Comparison of ENCODE assay signal across 9 cellular contexts in the genomic region with DNA sequence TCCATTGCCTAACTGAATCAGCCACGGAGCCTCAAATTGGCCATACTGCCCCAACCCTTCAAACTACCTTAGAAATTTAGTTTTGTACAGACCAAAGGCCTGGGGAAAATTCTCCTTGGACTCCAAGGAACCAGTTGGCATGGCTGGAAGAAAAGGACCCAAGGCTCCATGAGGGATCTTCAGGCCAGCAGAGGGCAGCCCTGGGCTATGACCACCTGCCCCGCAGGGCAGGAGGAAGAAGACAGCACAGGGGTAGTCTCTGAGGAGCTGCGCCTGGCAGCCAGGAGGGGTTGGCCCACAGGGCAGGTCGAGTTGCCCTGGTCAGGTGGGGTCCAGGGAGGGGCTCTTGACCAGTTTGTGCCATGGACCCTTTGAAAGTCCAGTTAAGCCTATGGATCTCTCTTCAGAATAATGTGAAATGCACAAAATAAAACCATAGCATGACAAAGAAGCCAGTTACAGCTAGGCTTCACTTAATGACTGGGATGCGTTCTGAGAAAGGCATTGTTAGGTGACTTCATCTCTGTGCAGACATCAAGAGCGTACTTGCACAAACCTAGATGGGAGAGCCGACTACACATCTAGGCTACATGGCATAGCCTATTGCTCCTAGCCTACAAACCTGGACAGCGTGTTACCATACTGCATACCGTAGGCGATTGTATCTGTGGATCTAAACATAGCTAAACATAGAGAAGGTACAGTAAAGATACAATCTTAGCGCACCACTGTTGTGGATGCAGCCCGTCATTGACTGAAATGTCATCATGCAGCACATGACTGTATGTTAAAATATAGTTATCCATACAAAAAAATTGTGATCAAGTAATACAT. TPM values are rescaled to one million over a fixed set of nuclear protein-coding genes. Genes with fewer than 3 reads are reported as not detected.
DNase-seq lines count a peak whose midpoint lies in the region; ATAC-seq and TF ChIP-seq lines count a peak whose summit lies in the region.
"Had no signal": no experiment of that assay in that cellular context is flagged by ENCODE, and none has a peak within 500 bp of the region (broad histone marks: within the 10 kb centered on the region; RNA-seq: fewer than 3 reads in every experiment).

No MANE protein-coding gene starts in this region.

- intact Hi-C loops in naive thymus-derived CD4-positive, alpha-beta T cell (cut with micrococcal nuclease) = loop anchor here (1.0 to 5.0 kb wide), 5 partner anchors 28 to 321 kb away; no protein-coding TSS in a partner anchor

- H3K36me3 Mint-ChIP-seq in naive thymus-derived CD4-positive, alpha-beta T cell = no peaks in the 10 kb centered on the region

- no peaks in the 10 kb centered on the region for H3K36me3 ChIP-seq in naive thymus-derived CD4-positive, alpha-beta T cell (ENCODE audit: control insufficient read depth in 2 of 3, insufficient read depth in 3 of 3, low read length in 3 of 3)
- no peaks in the 10 kb centered on the region for H3K36me3 ChIP-seq in upper lobe of left lung

- TF ChIP-seq CTCF in NB4 (IDR thresholded peaks at IDR 0.05; ENCODE audit: low read depth, low read length) (peak; percentile 70), epithelial cell of proximal tubule (conservative IDR thresholded peaks at IDR 0.05; ENCODE audit: low read depth, low read length) (peak; percentile 89), upper lobe of left lung (IDR thresholded peaks at IDR 0.05) (peak in 5 of 6 experiments; percentile 24 to 66 (median 48))

- 76 to 78% methylated on average over 12 of the region's 12 CpGs for WGBS in upper lobe of left lung, 2 donors

- H3K27ac Mint-ChIP-seq in naive thymus-derived CD4-positive, alpha-beta T cell = peak overlapping the region in 1 of 9 donors; percentile 2

- H3K4me3 ChIP-seq in NB4 (ENCODE audit: low read depth, low read length) (no peak overlapping the region), epithelial cell of proximal tubule (ENCODE audit: low read depth, low read length) (no peak overlapping the region), upper lobe of left lung (no peak overlapping the region)
- no peak overlapping the region for H3K4me3 ChIP-seq in naive thymus-derived CD4-positive, alpha-beta T cell (ENCODE audit: low read length)

- peak; percentile 68 for ATAC-seq in naive thymus-derived CD4-positive, alpha-beta T cell
- peak; percentile 78 to 81 for ATAC-seq in upper lobe of left lung (ENCODE audit: low FRiP score in 2 of 2)

- no peaks in the 10 kb centered on the region for H3K27me3 ChIP-seq in naive thymus-derived CD4-positive, alpha-beta T cell (ENCODE audit: control insufficient read depth in 2 of 2, insufficient read depth in 2 of 2, low read length in 2 of 2)
- no peaks in the 10 kb centered on the region for H3K27me3 ChIP-seq in upper lobe of left lung

- no peaks in the 10 kb centered on the region for H3K4me1 ChIP-seq in naive thymus-derived CD4-positive, alpha-beta T cell (ENCODE audit: control insufficient read depth in 2 of 2, insufficient read depth in 2 of 2, low read length in 2 of 2)
- no peaks in the 10 kb centered on the region for H3K4me1 ChIP-seq in upper lobe of left lung

- TF ChIP-seq EP300 in upper lobe of left lung (IDR thresholded peaks at IDR 0.05) = no peak

- no peaks in the 10 kb centered on the region for H3K9me3 Mint-ChIP-seq in naive thymus-derived CD4-positive, alpha-beta T cell

- peaks cover 0 to 1% (median 0%) of the 10 kb centered on the region in 7 donors for H3K4me1 Mint-ChIP-seq in naive thymus-derived CD4-positive, alpha-beta T cell

- TF ChIP-seq POLR2A in NB4 (IDR thresholded peaks at IDR 0.05; ENCODE audit: extremely low read depth, insufficient read length) (no peak), upper lobe of left lung (IDR thresholded peaks at IDR 0.05) (no peak)

- no peak overlapping the region for H3K27ac ChIP-seq in naive thymus-derived CD4-positive, alpha-beta T cell (ENCODE audit: low read depth, low read length)
- H3K27ac ChIP-seq in upper lobe of left lung = no peak overlapping the region

- peaks cover 0 to 27% (median 7%) of the 10 kb centered on the region in 5 donors for H3K27me3 Mint-ChIP-seq in naive thymus-derived CD4-positive, alpha-beta T cell

- DNase-seq in NCI-H748 (lab: John Stamatoyannopoulos, UW; ENCODE audit: unreplicated experiment) (peak; percentile 18), NCI-H748 treated with DMSO at 0.1 percent for 48 hours (lab: John Stamatoyannopoulos, UW) (no peak), NB4 (ENCODE audit: low read depth) (peak; percentile 50), epithelial cell of proximal tubule (ENCODE audit: low read depth) (no peak), upper lobe of left lung (peak; percentile 57 to 59), cortex of kidney (lab: John Stamatoyannopoulos, UW) (no peak)
- DNase-seq in activated CD4-positive, alpha-beta T cell treated with anti-CD3 and anti-CD28 coated beads for 4 hours = peak; percentile 21 to 24
- peak in 6 of 9 donors; percentile 14 to 38 (median 20) for DNase-seq in naive thymus-derived CD4-positive, alpha-beta T cell

- no peaks in the 10 kb centered on the region for H3K9me3 ChIP-seq in naive thymus-derived CD4-positive, alpha-beta T cell (ENCODE audit: control insufficient read depth in 2 of 3, low read length in 3 of 3)
- H3K9me3 ChIP-seq in upper lobe of left lung = no peaks in the 10 kb centered on the region

- H3K4me3 Mint-ChIP-seq in naive thymus-derived CD4-positive, alpha-beta T cell = no peak overlapping the region

- CTCF ChIA-PET in naive thymus-derived CD4-positive, alpha-beta T cell (lab: Charles Lee) = interaction anchor here (0.9 to 1.9 kb wide), 2 partner anchors 14 to 28 kb away, joined by 3 to 6 read pairs; no protein-coding TSS in a partner anchor

- POLR2A ChIA-PET in naive thymus-derived CD4-positive, alpha-beta T cell (lab: Charles Lee) = interaction anchor here (2.7 kb wide), 1 partner anchor 28 kb away, joined by 12 read pairs; no protein-coding TSS in a partner anchor

RNA-seq across cellular contexts. Expression of a gene that starts 26.1 kb away (rescaled TPM):
- total RNA-seq in epithelial cell of proximal tubule = not detected in 2 replicates
- total RNA-seq in naive thymus-derived CD4-positive, alpha-beta T cell = not detected
- not detected for polyA plus RNA-seq in naive thymus-derived CD4-positive, alpha-beta T cell
- total RNA-seq in upper lobe of left lung = under 1 TPM in 3 of 6 donors, not detected in 3; 0.03 to 0.30 (median 0.10) TPM
- polyA plus RNA-seq: urinary bladder had no signal

RNA-seq across cellular contexts. Expression of a gene that starts 40.9 kb away (rescaled TPM):
- total RNA-seq in epithelial cell of proximal tubule (not detected in 2 replicates), upper lobe of left lung (not detected)
- under 1 TPM in 2 of 5 experiments, not detected in 3; 0.27 to 0.56 TPM for total RNA-seq in naive thymus-derived CD4-positive, alpha-beta T cell
- polyA plus RNA-seq in naive thymus-derived CD4-positive, alpha-beta T cell = under 1 TPM; 0.08 to 0.15 TPM
- total RNA-seq: urinary bladder had no signal
- polyA plus RNA-seq: urinary bladder had no signal

Comparison
In these comparisons a context has a peak if more than half of its experiments do, and no peak if none do; other contexts are left out.
1. DNase-seq: peak in NCI-H748 (single experiment), NB4 (single experiment), activated CD4-positive, alpha-beta T cell treated with anti-CD3 and anti-CD28 coated beads for 4 hours (2 of 2), naive thymus-derived CD4-positive, alpha-beta T cell (6 of 9) and upper lobe of left lung (2 of 2); none in NCI-H748 treated with DMSO at 0.1 percent for 48 hours (single experiment), epithelial cell of proximal tubule (single experiment) and cortex of kidney (single experiment).
2. Peak in every context shown above with its lines, with median percentiles within 50 percentile points of each other: CTCF ChIP-seq.